9 cellular contexts compared by ENCODE assay signal in genomic region chr10:128274938-128275337, GRCh38.
DNase-seq lines count a peak whose midpoint lies in the region; ATAC-seq, FAIRE-seq and TF ChIP-seq lines count a peak whose summit lies in the region.
"Had no signal": no experiment of that assay in that cellular context is flagged by ENCODE, and none has a peak within 500 bp of the region (broad histone marks: within the 10 kb centered on the region; RNA-seq: fewer than 3 reads in every experiment).

No MANE protein-coding gene starts in this region.

- peak; percentile 56 for ATAC-seq in stimulated activated naive CD8-positive, alpha-beta T cell treated with anti-CD3 and anti-CD28 coated beads, Interleukin-15, amount 100 ng/mL, for 72 hours
- no peak for ATAC-seq in HG03095 (IDR thresholded peaks at IDR 0.05; ENCODE audit: unreplicated experiment)
- ATAC-seq: lower lobe of right lung had no signal

- H3K4me1 ChIP-seq in stomach (peaks cover 0 to 10% (median 0%) of the 10 kb centered on the region in 4 donors), prostate gland (replicated peaks) (no peaks in the 10 kb centered on the region)
- H3K4me1 ChIP-seq: lower lobe of right lung had no signal

- no peak overlapping the region for H3K27ac ChIP-seq in stomach
- no peak overlapping the region for H3K27ac ChIP-seq in prostate gland
- H3K27ac ChIP-seq: lower lobe of right lung had no signal

- no peaks in the 10 kb centered on the region for H3K9me3 Mint-ChIP-seq in activated T-cell treated with anti-CD3 and anti-CD28 coated beads, Interleukin-2, amount 50 U/mL, for 24 hours
- H3K9me3 Mint-ChIP-seq in stimulated activated naive CD8-positive, alpha-beta T cell treated with anti-CD3 and anti-CD28 coated beads, Interleukin-15, amount 100 ng/mL, for 72 hours: no peaks in the 10 kb centered on the region

- H3K4me1 Mint-ChIP-seq in activated T-cell treated with anti-CD3 and anti-CD28 coated beads, Interleukin-2, amount 50 U/mL, for 24 hours (ENCODE audit: low read depth): peaks cover 11% of the 10 kb centered on the region
- peaks cover 12% of the 10 kb centered on the region for H3K4me1 Mint-ChIP-seq in stimulated activated naive CD8-positive, alpha-beta T cell treated with anti-CD3 and anti-CD28 coated beads, Interleukin-15, amount 100 ng/mL, for 72 hours

- peaks cover 68% of the 10 kb centered on the region for H3K27me3 Mint-ChIP-seq in activated T-cell treated with anti-CD3 and anti-CD28 coated beads, Interleukin-2, amount 50 U/mL, for 24 hours
- H3K27me3 Mint-ChIP-seq in stimulated activated naive CD8-positive, alpha-beta T cell treated with anti-CD3 and anti-CD28 coated beads, Interleukin-15, amount 100 ng/mL, for 72 hours: peaks cover 82% of the 10 kb centered on the region

- H3K9me3 ChIP-seq in stomach (no peaks in the 10 kb centered on the region), prostate gland (no peaks in the 10 kb centered on the region)
- H3K9me3 ChIP-seq: lower lobe of right lung had no signal

- H3K36me3 Mint-ChIP-seq in activated T-cell treated with anti-CD3 and anti-CD28 coated beads, Interleukin-2, amount 50 U/mL, for 24 hours (ENCODE audit: low read depth): no peaks in the 10 kb centered on the region

- peak overlapping the region; percentile 48 for H3K4me3 Mint-ChIP-seq in activated T-cell treated with anti-CD3 and anti-CD28 coated beads, Interleukin-2, amount 50 U/mL, for 24 hours
- peak overlapping the region; percentile 30 to 42 for H3K4me3 Mint-ChIP-seq in stimulated activated naive CD8-positive, alpha-beta T cell treated with anti-CD3 and anti-CD28 coated beads, Interleukin-15, amount 100 ng/mL, for 72 hours

- H3K4me3 ChIP-seq in stomach (no peak overlapping the region), prostate gland (no peak overlapping the region)
- H3K4me3 ChIP-seq: lower lobe of right lung had no signal

- H3K27ac Mint-ChIP-seq in activated T-cell treated with anti-CD3 and anti-CD28 coated beads, Interleukin-2, amount 50 U/mL, for 24 hours: no peak overlapping the region
- H3K27ac Mint-ChIP-seq in stimulated activated naive CD8-positive, alpha-beta T cell treated with anti-CD3 and anti-CD28 coated beads, Interleukin-15, amount 100 ng/mL, for 72 hours: no peak overlapping the region

- TF ChIP-seq CTCF in stomach (IDR thresholded peaks at IDR 0.05) (no peak), prostate gland (IDR thresholded peaks at IDR 0.05) (no peak)

- intact Hi-C loops in stomach (cut with DNase I; ENCODE audit: low total_unique reads) (no loop called here), prostate gland (cut with DNase I) (no loop called here)

- no peak for TF ChIP-seq EP300 in stomach (IDR thresholded peaks at IDR 0.05)

- TF ChIP-seq POLR2A in stomach (IDR thresholded peaks at IDR 0.05) (no peak), prostate gland (IDR thresholded peaks at IDR 0.05) (no peak)

- H3K36me3 ChIP-seq in stomach (no peaks in the 10 kb centered on the region), prostate gland (no peaks in the 10 kb centered on the region)
- H3K36me3 ChIP-seq: lower lobe of right lung had no signal

- peaks cover 0 to 55% (median 16%) of the 10 kb centered on the region in 3 donors for H3K27me3 ChIP-seq in stomach
- H3K27me3 ChIP-seq in prostate gland (replicated peaks; ENCODE audit: insufficient read depth): no peaks in the 10 kb centered on the region

- DNase-seq in activated T-cell treated with anti-CD3 and anti-CD28 coated beads, Interleukin-2, amount 50 U/mL, for 24 hours: no peak
- DNase-seq in activated T-cell treated with anti-CD3 and anti-CD28 coated beads for 4 hours: no peak
- DNase-seq in NCI-H2171 (lab: John Stamatoyannopoulos, UW): peak; percentile 40
- DNase-seq in stimulated activated naive CD8-positive, alpha-beta T cell treated with anti-CD3 and anti-CD28 coated beads, Interleukin-15, amount 100 ng/mL, for 72 hours: no peak
- DNase-seq in stomach: no peak
- DNase-seq in prostate gland (ENCODE audit: low spot score): no peak
- DNase-seq: lower lobe of right lung had no signal

- peak; percentile 51 for FAIRE-seq in endometrium (lab: Jason Lieb, UNC)

- 38 to 63% (median 54%) methylated on average over 10 of the region's 10 CpGs for WGBS in stomach, 5 donors
- 10% methylated on average over 10 of the region's 10 CpGs for WGBS in prostate gland
